In the genomic region with DNA sequence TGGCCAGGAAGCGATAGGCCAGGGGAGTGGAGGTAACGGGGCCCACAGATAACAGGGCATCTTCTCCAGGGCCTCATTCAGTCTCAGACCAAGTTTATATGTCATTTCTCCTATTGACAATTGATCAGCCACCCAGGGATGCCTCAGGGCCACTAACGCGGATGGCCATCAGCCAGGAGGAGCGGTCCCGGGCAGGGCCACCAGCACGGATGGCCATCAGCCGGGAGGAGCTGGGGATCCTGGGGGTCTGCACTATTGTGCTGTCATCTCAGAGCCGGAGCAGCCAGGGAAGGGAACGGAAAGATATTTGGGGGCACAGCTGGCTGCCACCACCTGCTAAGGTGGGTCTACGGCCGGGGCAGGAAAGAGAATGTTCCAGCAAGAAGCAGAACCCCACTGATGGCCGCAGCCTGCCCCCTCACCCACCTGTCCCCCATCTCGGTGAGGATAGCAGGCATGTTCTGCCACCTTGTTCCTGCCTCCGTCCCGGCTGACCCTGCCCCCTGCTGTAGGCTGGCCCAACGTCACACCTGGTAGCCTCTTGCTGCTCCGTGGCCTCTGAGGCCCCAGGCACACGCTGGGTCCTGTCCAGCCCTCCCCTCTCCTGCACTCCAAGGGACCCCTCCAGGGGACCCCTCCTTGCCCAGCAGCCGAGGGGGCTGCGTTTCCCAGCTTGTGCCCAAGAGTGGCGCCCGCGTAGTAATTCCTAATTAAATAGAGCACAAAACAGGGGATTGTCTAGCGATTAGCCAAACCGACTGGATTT, we compare ENCODE assay signal across 1 cellular context.
TF ChIP-seq lines count a peak whose summit lies in the region.

No MANE protein-coding gene starts in this region.

TF ChIP-seq in HEK293, 187 proteins besides CTCF, POLR2A, EP300 and RAD21 (continued from another document):
- TF ChIP-seq, protein P1, sequence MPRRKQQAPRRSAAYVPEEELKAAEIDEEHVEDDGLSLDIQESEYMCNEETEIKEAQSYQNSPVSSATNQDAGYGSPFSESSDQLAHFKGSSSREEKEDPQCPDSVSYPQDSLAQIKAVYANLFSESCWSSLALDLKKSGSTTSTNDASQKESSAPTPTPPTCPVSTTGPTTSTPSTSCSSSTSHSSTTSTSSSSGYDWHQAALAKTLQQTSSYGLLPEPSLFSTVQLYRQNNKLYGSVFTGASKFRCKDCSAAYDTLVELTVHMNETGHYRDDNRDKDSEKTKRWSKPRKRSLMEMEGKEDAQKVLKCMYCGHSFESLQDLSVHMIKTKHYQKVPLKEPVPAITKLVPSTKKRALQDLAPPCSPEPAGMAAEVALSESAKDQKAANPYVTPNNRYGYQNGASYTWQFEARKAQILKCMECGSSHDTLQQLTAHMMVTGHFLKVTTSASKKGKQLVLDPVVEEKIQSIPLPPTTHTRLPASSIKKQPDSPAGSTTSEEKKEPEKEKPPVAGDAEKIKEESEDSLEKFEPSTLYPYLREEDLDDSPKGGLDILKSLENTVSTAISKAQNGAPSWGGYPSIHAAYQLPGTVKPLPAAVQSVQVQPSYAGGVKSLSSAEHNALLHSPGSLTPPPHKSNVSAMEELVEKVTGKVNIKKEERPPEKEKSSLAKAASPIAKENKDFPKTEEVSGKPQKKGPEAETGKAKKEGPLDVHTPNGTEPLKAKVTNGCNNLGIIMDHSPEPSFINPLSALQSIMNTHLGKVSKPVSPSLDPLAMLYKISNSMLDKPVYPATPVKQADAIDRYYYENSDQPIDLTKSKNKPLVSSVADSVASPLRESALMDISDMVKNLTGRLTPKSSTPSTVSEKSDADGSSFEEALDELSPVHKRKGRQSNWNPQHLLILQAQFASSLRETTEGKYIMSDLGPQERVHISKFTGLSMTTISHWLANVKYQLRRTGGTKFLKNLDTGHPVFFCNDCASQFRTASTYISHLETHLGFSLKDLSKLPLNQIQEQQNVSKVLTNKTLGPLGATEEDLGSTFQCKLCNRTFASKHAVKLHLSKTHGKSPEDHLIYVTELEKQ (tag by site-specific recombination; IDR thresholded peaks at IDR 0.05; ENCODE audit: borderline replicate concordance), result no peak
